In genomic region chr6:16514249-16514648, GRCh38 we compare ENCODE assay signal across 8 cellular contexts.
DNase-seq lines count a peak whose midpoint lies in the region; ATAC-seq, FAIRE-seq and TF ChIP-seq lines count a peak whose summit lies in the region.

No MANE protein-coding gene starts in this region.

- CTCF ChIA-PET in MCF 10A (lab: Yijun Ruan, JAX): interaction anchor here (0.7 to 8.1 kb wide), 18 partner anchors 11 to 305 kb away, joined by 3 to 90 read pairs (median 3); partner anchors contain the start of gene ATXN1

- ATAC-seq in HG03460 (IDR thresholded peaks at IDR 0.05; ENCODE audit: unreplicated experiment) (no peak), HG02973 (IDR thresholded peaks at IDR 0.05; ENCODE audit: unreplicated experiment) (no peak)

- 23 to 25% methylated on average over 8 of the region's 8 CpGs for WGBS in tibial nerve, 2 donors

- H3K9me3 Mint-ChIP-seq in MCF 10A (ENCODE audit: unreplicated experiment): no peaks in the 10 kb centered on the region

- H3K27ac Mint-ChIP-seq in MCF 10A (ENCODE audit: low read depth, unreplicated experiment): no peak overlapping the region

- intact Hi-C loops in MCF 10A (cut with micrococcal nuclease): loop anchor here (5.0 kb wide), 2 partner anchors 453 to 573 kb away; no protein-coding TSS in a partner anchor

- H3K27me3 Mint-ChIP-seq in MCF 10A (ENCODE audit: insufficient read depth, unreplicated experiment): no peaks in the 10 kb centered on the region

- H3K4me1 ChIP-seq in tibial nerve: peaks cover 0 to 50% (median 9%) of the 10 kb centered on the region in 4 donors

- H3K36me3 Mint-ChIP-seq in MCF 10A (ENCODE audit: insufficient read depth, unreplicated experiment): no peaks in the 10 kb centered on the region

- H3K27me3 ChIP-seq in layer of hippocampus (ENCODE audit: control insufficient read depth, insufficient read depth, low read length): no peaks in the 10 kb centered on the region
- H3K27me3 ChIP-seq in tibial nerve: no peaks in the 10 kb centered on the region

- POLR2A ChIA-PET in MCF 10A (lab: Yijun Ruan, JAX): interaction anchor here (1.2 to 1.7 kb wide), 2 partner anchors 210 to 245 kb away, joined by 4 read pairs; no protein-coding TSS in a partner anchor

- no peak overlapping the region for H3K4me3 ChIP-seq in tibial nerve

- DNase-seq in AG08396 (ENCODE audit: low spot score) (peak; percentile 46), RCC 7860 (ENCODE audit: low spot score) (peak; percentile 28), MCF 10A (ENCODE audit: unreplicated experiment) (peak; percentile 29), tibial nerve (ENCODE audit: low spot score in 2 of 2) (peak in 1 of 2 donors; percentile 36)

- no peak for FAIRE-seq in RCC 7860 (lab: Jason Lieb, UNC)

- no peak overlapping the region for H3K4me3 Mint-ChIP-seq in MCF 10A (ENCODE audit: unreplicated experiment)

- H3K36me3 ChIP-seq in tibial nerve: no peaks in the 10 kb centered on the region

- TF ChIP-seq EP300 in tibial nerve (IDR thresholded peaks at IDR 0.05): no peak

- TF ChIP-seq CTCF in GM12873 (IDR thresholded peaks at IDR 0.05; ENCODE audit: insufficient read depth, low read depth, low read length, missing control alignments) (peak; percentile 72), MCF 10A (IDR thresholded peaks at IDR 0.05; ENCODE audit: unreplicated experiment) (peak; percentile 20), tibial nerve (IDR thresholded peaks at IDR 0.05) (peak in 4 of 5 experiments; percentile 27 to 62 (median 59))

- peak overlapping the region; percentile 8 for H3K27ac ChIP-seq in layer of hippocampus (ENCODE audit: low read depth, low read length)
- peak overlapping the region in 1 of 4 donors; percentile 19 for H3K27ac ChIP-seq in tibial nerve

- H3K4me1 Mint-ChIP-seq in MCF 10A (ENCODE audit: insufficient read depth, unreplicated experiment): peaks cover 10% of the 10 kb centered on the region

- no TSS peak for BruUV-seq in MCF 10A (replicated peaks; lab: Mats Ljungman, UMichigan)

- no peaks in the 10 kb centered on the region for H3K9me3 ChIP-seq in tibial nerve

- no peak for TF ChIP-seq POLR2A in tibial nerve (IDR thresholded peaks at IDR 0.05)

Comparison
In these comparisons a context has a peak if more than half of its experiments do, and no peak if none do; other contexts are left out.
1. CTCF ChIP-seq: peak in every context shown above with its lines; median percentile 72 in GM12873; 59 in tibial nerve; 20 in MCF 10A.